In the genomic region with DNA sequence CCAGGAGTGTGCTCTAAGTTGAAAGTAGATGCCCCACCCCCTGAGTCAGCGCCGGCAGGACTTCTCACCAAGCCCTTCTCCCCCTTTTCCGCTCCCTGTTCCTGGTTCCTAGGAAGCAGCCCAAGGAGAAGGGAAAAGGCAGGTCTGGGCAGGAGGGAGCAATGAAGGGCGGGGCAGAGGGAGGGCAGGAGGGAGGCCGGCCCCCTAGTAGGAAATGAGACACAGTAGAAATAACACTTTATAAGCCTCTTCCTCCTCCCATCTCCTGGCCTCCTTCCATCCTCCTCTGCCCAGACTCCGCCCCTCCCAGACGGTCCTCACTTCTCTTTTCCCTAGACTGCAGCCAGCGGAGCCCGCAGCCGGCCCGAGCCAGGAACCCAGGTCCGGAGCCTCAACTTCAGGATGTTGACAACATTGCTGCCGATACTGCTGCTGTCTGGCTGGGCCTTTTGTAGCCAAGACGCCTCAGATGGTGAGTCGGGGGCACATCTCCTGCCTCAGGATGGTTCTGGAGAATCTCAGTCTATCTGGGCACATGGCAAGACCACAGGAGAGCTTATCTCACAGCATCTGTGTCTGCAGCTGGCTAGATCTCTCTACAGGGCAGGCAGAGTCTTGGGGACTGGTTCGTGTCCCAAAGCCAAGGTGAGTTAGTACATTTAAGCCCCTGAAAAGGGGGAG, we compare ENCODE assay signal across 8 cellular contexts. TPM values are rescaled to one million over a fixed set of nuclear protein-coding genes. Genes with fewer than 3 reads are reported as not detected.
DNase-seq lines count a peak whose midpoint lies in the region; ATAC-seq and TF ChIP-seq lines count a peak whose summit lies in the region.

PROCR (plus strand) TSS at position 320 of the 681 bp plus-strand sequence; CDS start at position 403, 83 bp downstream.

- DNase-seq in activated CD4-positive, alpha-beta T cell treated with anti-CD3 and anti-CD28 coated beads for 48 hours, result peak; percentile 13
- no peak for DNase-seq in activated CD4-positive, alpha-beta T cell treated with anti-CD3 and anti-CD28 coated beads, Interleukin-2, amount 50 U/mL, for 4 hours
- DNase-seq in NCI-H226 (peak; percentile 95), foreskin melanocyte (peak; percentile 75), natural killer cell (peak; percentile 25)

- H3K36me3 Mint-ChIP-seq in activated T-helper 17 cell treated with anti-CD3 and anti-CD28 coated beads, Interleukin-2, amount 50 U/mL, for 72 hours (ENCODE audit: low read depth), result no peaks in the 10 kb centered on the region
- H3K36me3 Mint-ChIP-seq in natural killer cell, result peaks cover 6% of the 10 kb centered on the region

- peak; percentile 75 for ATAC-seq in activated T-helper 17 cell treated with anti-CD3 and anti-CD28 coated beads, Interleukin-2, amount 50 U/mL, for 72 hours (replicated peaks)
- ATAC-seq in natural killer cell (peak; percentile 72 to 87 (median 84)), HG02885 (IDR thresholded peaks at IDR 0.05; ENCODE audit: poor library complexity, unreplicated experiment) (no peak), GM18861 (IDR thresholded peaks at IDR 0.05; ENCODE audit: unreplicated experiment) (no peak)

- TF ChIP-seq CTCF in natural killer cell (IDR thresholded peaks at IDR 0.05), result no peak

- no peaks in the 10 kb centered on the region for H3K9me3 Mint-ChIP-seq in activated T-helper 17 cell treated with anti-CD3 and anti-CD28 coated beads, Interleukin-2, amount 50 U/mL, for 72 hours
- no peaks in the 10 kb centered on the region for H3K9me3 Mint-ChIP-seq in natural killer cell

- peak within 1 kb of the TSS; percentile 74 for H3K4me3 Mint-ChIP-seq in activated T-helper 17 cell treated with anti-CD3 and anti-CD28 coated beads, Interleukin-2, amount 50 U/mL, for 72 hours
- peak within 1 kb of the TSS; percentile 95 for H3K4me3 Mint-ChIP-seq in natural killer cell

- peak within 1 kb of the TSS; percentile 86 for H3K27ac Mint-ChIP-seq in activated T-helper 17 cell treated with anti-CD3 and anti-CD28 coated beads, Interleukin-2, amount 50 U/mL, for 72 hours
- peak within 1 kb of the TSS; percentile 80 to 88 for H3K27ac Mint-ChIP-seq in natural killer cell

- H3K4me1 Mint-ChIP-seq in activated T-helper 17 cell treated with anti-CD3 and anti-CD28 coated beads, Interleukin-2, amount 50 U/mL, for 72 hours, result peaks cover 14% of the 10 kb centered on the region
- H3K4me1 Mint-ChIP-seq in natural killer cell, result peaks cover 31 to 32% of the 10 kb centered on the region in 2 donors

- H3K27me3 Mint-ChIP-seq in activated T-helper 17 cell treated with anti-CD3 and anti-CD28 coated beads, Interleukin-2, amount 50 U/mL, for 72 hours, result no peaks in the 10 kb centered on the region
- H3K27me3 Mint-ChIP-seq in natural killer cell (ENCODE audit: low read depth in 2 of 2), result no peaks in the 10 kb centered on the region

- intact Hi-C loops in natural killer cell (cut with micrococcal nuclease), result no loop called here

RNA-seq across cellular contexts. Expression of gene PROCR, which starts in this region (rescaled TPM):
- 1 to 10 TPM; 1.8 to 2.5 TPM for total RNA-seq in activated T-helper 17 cell treated with anti-CD3 and anti-CD28 coated beads, Interleukin-2, amount 50 U/mL, for 72 hours
- total RNA-seq in natural killer cell, result 1 to 10 TPM; 6.4 to 9.3 (median 6.4) TPM

Comparison
In these comparisons a context has a peak if more than half of its experiments do, and no peak if none do; other contexts are left out.
1. DNase-seq: peak in activated CD4-positive, alpha-beta T cell treated with anti-CD3 and anti-CD28 coated beads for 48 hours (single experiment), NCI-H226 (single experiment), foreskin melanocyte (single experiment) and natural killer cell (single experiment); none in activated CD4-positive, alpha-beta T cell treated with anti-CD3 and anti-CD28 coated beads, Interleukin-2, amount 50 U/mL, for 4 hours (0 of 2).
2. ATAC-seq: peak in activated T-helper 17 cell treated with anti-CD3 and anti-CD28 coated beads, Interleukin-2, amount 50 U/mL, for 72 hours (single experiment) and natural killer cell (3 of 3); none in HG02885 (single experiment) and GM18861 (single experiment).